8 cellular contexts compared by ENCODE assay signal in the genomic region with DNA sequence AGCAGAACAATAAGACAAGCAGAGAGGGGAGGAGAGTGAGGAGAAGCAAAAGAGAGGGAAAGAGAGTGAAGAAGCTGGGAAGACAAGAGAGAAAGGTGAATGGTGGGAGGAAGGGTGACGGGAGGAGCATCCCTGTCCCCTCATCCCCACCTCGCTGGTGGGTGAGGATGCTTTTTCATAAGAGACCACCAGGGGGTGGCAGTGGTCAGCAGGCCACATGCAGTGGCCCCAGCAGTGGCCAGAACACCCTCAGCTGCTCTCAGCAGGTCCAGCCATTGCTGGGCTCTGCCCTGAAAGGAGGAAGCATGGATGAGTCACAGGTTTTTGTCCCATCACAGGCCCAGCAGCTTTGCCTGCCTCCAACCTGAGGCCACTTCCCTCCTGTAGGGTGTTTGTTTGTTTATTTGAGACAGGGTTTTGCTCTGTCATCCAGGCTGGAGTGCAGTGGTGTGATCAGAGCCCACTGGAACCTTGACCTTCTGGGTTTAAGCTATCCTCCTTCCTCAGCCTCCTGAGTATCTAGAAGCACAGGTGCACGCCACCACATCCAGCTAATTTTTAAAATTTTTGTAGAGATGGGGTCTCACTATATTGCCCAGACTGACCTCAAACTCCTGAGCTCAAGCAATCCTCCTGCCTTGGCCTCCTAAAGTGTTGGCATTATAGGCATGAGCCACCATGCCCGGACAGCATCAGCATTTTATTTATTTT. TPM values are rescaled to one million over a fixed set of nuclear protein-coding genes. Genes with fewer than 3 reads are reported as not detected.
DNase-seq lines count a peak whose midpoint lies in the region; ATAC-seq and TF ChIP-seq lines count a peak whose summit lies in the region.

No MANE protein-coding gene starts in this region.

- CTCF ChIA-PET in RWPE1 (lab: Yijun Ruan, JAX) = interaction anchor here (0.6 to 3.9 kb wide), 6 partner anchors 10 to 266 kb away, joined by 4 to 33 read pairs (median 10); no protein-coding TSS in a partner anchor

- POLR2A ChIA-PET in RWPE1 (lab: Yijun Ruan, JAX; ENCODE audit: low non-redundant PET) = interaction anchor here (0.6 kb wide), 1 partner anchor 142 kb away, joined by 3 read pairs; no protein-coding TSS in a partner anchor

- H3K9me3 ChIP-seq in right atrium auricular region = no peaks in the 10 kb centered on the region

- peak; percentile 44 for DNase-seq in DMS114 treated with DMSO at 0.1 percent for 48 hours (lab: John Stamatoyannopoulos, UW; ENCODE audit: unreplicated experiment)
- DNase-seq in HPDE6-E6E7 (ENCODE audit: extremely low spot score) = peak; percentile 64
- no peak for DNase-seq in RWPE1 (ENCODE audit: low spot score)
- DNase-seq in anterior cingulate cortex (lab: John Stamatoyannopoulos, UW) = peak in 31 of 58 donors; percentile 11 to 59 (median 30)
- DNase-seq in right atrium auricular region (ENCODE audit: low spot score) = peak; percentile 76
- DNase-seq in sciatic nerve (ENCODE audit: low spot score) = peak; percentile 81
- no peak for DNase-seq in cerebellum (ENCODE audit: low spot score)

- peak; percentile 93 for ATAC-seq in sciatic nerve
- no peak for ATAC-seq in GM21381 (IDR thresholded peaks at IDR 0.05; ENCODE audit: unreplicated experiment)

- no peaks in the 10 kb centered on the region for H3K4me1 ChIP-seq in right atrium auricular region

- no peaks in the 10 kb centered on the region for H3K27me3 ChIP-seq in right atrium auricular region

- H3K36me3 ChIP-seq in right atrium auricular region = no peaks in the 10 kb centered on the region

- no peak overlapping the region for H3K4me3 ChIP-seq in right atrium auricular region

- intact Hi-C loops in sciatic nerve (cut with DNase I) = no loop called here

- TF ChIP-seq CTCF in RWPE1 (conservative IDR thresholded peaks at IDR 0.05; ENCODE audit: low read depth) = peak; percentile 24; the same call in 1 of the 2 replicates
- TF ChIP-seq CTCF in right atrium auricular region (IDR thresholded peaks at IDR 0.05) = peak; percentile 51 to 85

- H3K27ac ChIP-seq in RWPE1 (peak overlapping the region; percentile 11; the same call in 1 of the 2 replicates), right atrium auricular region (no peak overlapping the region)

RNA-seq across cellular contexts. Expression of gene FGD2, which starts 23.9 kb away (rescaled TPM):
- 1 to 10 TPM; 4.9 to 8.0 TPM for total RNA-seq in right atrium auricular region
- total RNA-seq in sciatic nerve = 19.7 TPM
- 3.1 TPM for total RNA-seq in cerebellum

RNA-seq across cellular contexts. Expression of gene MTCH1, which starts 43.4 kb away (rescaled TPM):
- total RNA-seq in right atrium auricular region = 100 to 1,000 TPM; 155 to 259 TPM
- 154 TPM for total RNA-seq in sciatic nerve
- 93.0 TPM for total RNA-seq in cerebellum

Comparison
In these comparisons a context has a peak if more than half of its experiments do, and no peak if none do; other contexts are left out.
1. DNase-seq: peak in DMS114 treated with DMSO at 0.1 percent for 48 hours (single experiment), HPDE6-E6E7 (single experiment), anterior cingulate cortex (31 of 58), right atrium auricular region (single experiment) and sciatic nerve (single experiment); none in RWPE1 (single experiment) and cerebellum (single experiment).